13 cellular contexts compared by ENCODE assay signal in the genomic region with DNA sequence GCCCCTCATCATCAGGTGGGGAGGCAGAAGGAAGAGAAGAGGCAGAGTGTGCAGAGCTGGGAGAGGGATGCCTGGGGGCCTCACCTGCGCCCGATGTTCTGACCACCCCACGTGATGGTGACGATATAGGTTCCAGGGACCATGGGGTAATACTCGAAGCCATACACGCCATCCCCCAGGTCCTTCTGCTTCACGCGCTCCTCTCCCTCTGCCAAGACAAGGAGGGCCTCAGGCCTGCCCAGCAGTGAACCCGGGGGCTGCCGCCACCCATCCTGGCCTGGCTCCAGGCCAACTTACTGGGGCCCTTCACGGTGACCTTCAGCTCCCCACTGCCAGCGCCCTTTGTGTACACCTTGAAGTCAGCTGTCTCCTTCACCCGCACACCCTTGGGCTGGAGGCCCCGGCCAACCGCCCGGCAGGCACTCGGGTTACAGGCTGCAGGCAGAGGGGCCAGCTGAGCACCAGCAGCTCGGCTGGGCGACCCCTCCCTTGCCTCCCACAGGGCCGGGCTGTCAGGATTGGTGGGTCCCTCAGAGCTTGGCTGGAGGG. TPM values are rescaled to one million over a fixed set of nuclear protein-coding genes. Genes with fewer than 3 reads are reported as not detected.
DNase-seq lines count a peak whose midpoint lies in the region; ATAC-seq and TF ChIP-seq lines count a peak whose summit lies in the region.
"Had no signal": no experiment of that assay in that cellular context is flagged by ENCODE, and none has a peak within 500 bp of the region (broad histone marks: within the 10 kb centered on the region; RNA-seq: fewer than 3 reads in every experiment).

No MANE protein-coding gene starts in this region.

- CTCF ChIA-PET in CD4-positive, alpha-beta memory T cell (lab: Charles Lee; ENCODE audit: partially characterized antibody), result interaction anchor here (0.7 to 1.9 kb wide), 2 partner anchors 9 to 34 kb away, joined by 3 to 4 read pairs; partner anchors contain the start of gene FLNA

- H3K9me3 Mint-ChIP-seq in CD4-positive, alpha-beta memory T cell, result no peaks in the 10 kb centered on the region
- no peaks in the 10 kb centered on the region for H3K9me3 Mint-ChIP-seq in activated T-helper 1 cell treated with anti-CD3 and anti-CD28 coated beads, Interleukin-12 subunit alpha, Interleukin-12 subunit beta, Interleukin-2, Interleukin-4 antibody, amounts not matched to agents 30 ng/mL and 10 ng/mL and 1 ng/mL, durations not matched to agents 14 hours and 24 hours and 36 hours

- no peaks in the 10 kb centered on the region for H3K27me3 Mint-ChIP-seq in CD4-positive, alpha-beta memory T cell
- no peaks in the 10 kb centered on the region for H3K27me3 Mint-ChIP-seq in activated T-helper 1 cell treated with anti-CD3 and anti-CD28 coated beads, Interleukin-12 subunit alpha, Interleukin-12 subunit beta, Interleukin-2, Interleukin-4 antibody, amounts not matched to agents 30 ng/mL and 10 ng/mL and 1 ng/mL, durations not matched to agents 14 hours and 24 hours and 36 hours (ENCODE audit: insufficient read depth)

- peaks cover 1 to 55% (median 18%) of the 10 kb centered on the region in 4 donors for H3K4me1 Mint-ChIP-seq in CD4-positive, alpha-beta memory T cell
- peaks cover 5% of the 10 kb centered on the region for H3K4me1 Mint-ChIP-seq in activated T-helper 1 cell treated with anti-CD3 and anti-CD28 coated beads, Interleukin-12 subunit alpha, Interleukin-12 subunit beta, Interleukin-2, Interleukin-4 antibody, amounts not matched to agents 30 ng/mL and 10 ng/mL and 1 ng/mL, durations not matched to agents 14 hours and 24 hours and 36 hours (ENCODE audit: low read depth)
- H3K4me1 Mint-ChIP-seq: endodermal cell had no signal

- no peaks in the 10 kb centered on the region for H3K9me3 ChIP-seq in CD4-positive, alpha-beta memory T cell (ENCODE audit: control insufficient read depth in 1 of 2, low read length in 2 of 2)
- H3K9me3 ChIP-seq in psoas muscle, result no peaks in the 10 kb centered on the region
- H3K9me3 ChIP-seq: breast epithelium, gastrocnemius medialis, SJCRH30 had no signal

- TF ChIP-seq CTCF in psoas muscle (IDR thresholded peaks at IDR 0.05), result no peak

- H3K27me3 ChIP-seq in CD4-positive, alpha-beta memory T cell (ENCODE audit: insufficient read depth, low read length), result no peaks in the 10 kb centered on the region
- no peaks in the 10 kb centered on the region for H3K27me3 ChIP-seq in psoas muscle (ENCODE audit: insufficient read depth in 3 of 3, low read length in 2 of 3)
- H3K27me3 ChIP-seq: BLaER1, gastrocnemius medialis, SJCRH30 had no signal

- no peak for ATAC-seq in psoas muscle
- ATAC-seq: gastrocnemius medialis had no signal

- H3K27ac ChIP-seq in CD4-positive, alpha-beta memory T cell (ENCODE audit: low read depth, low read length), result no peak overlapping the region
- H3K27ac ChIP-seq in psoas muscle, result no peak overlapping the region
- H3K27ac ChIP-seq: BLaER1, gastrocnemius medialis, SJCRH30 had no signal

- POLR2A ChIA-PET in CD4-positive, alpha-beta memory T cell (lab: Charles Lee; ENCODE audit: partially characterized antibody), result interaction anchor here (6.8 to 10.9 kb wide), 2 partner anchors 12 to 33 kb away, joined by 69 to 245 read pairs; partner anchors contain the start of gene RPL10

- peaks cover 70% of the 10 kb centered on the region for H3K36me3 ChIP-seq in CD4-positive, alpha-beta memory T cell (ENCODE audit: insufficient read depth, low read length)
- peaks cover 0 to 30% of the 10 kb centered on the region in 2 donors for H3K36me3 ChIP-seq in psoas muscle (ENCODE audit: insufficient read depth in 1 of 2, low read depth in 1 of 2)
- H3K36me3 ChIP-seq: breast epithelium, gastrocnemius medialis had no signal

- peaks cover 69% of the 10 kb centered on the region for H3K4me1 ChIP-seq in CD4-positive, alpha-beta memory T cell (ENCODE audit: insufficient read depth, low read length)
- H3K4me1 ChIP-seq in psoas muscle, result peaks cover 3% of the 10 kb centered on the region
- H3K4me1 ChIP-seq: breast epithelium had no signal

- whole genome bisulfite sequencing in psoas muscle, 3 donors, result 66 to 72% (median 67%) methylated on average over 8 to 20 of the region's 20 CpGs

- H3K4me3 Mint-ChIP-seq in CD4-positive, alpha-beta memory T cell, result peak overlapping the region in 3 of 8 donors; percentile 5 to 32 (median 7)
- no peak overlapping the region for H3K4me3 Mint-ChIP-seq in activated T-helper 1 cell treated with anti-CD3 and anti-CD28 coated beads, Interleukin-12 subunit alpha, Interleukin-12 subunit beta, Interleukin-2, Interleukin-4 antibody, amounts not matched to agents 30 ng/mL and 10 ng/mL and 1 ng/mL, durations not matched to agents 14 hours and 24 hours and 36 hours
- H3K4me3 Mint-ChIP-seq: endodermal cell had no signal

- H3K27ac Mint-ChIP-seq in CD4-positive, alpha-beta memory T cell, result peak overlapping the region; percentile 52 to 83 (median 69)
- peak overlapping the region; percentile 61 for H3K27ac Mint-ChIP-seq in activated T-helper 1 cell treated with anti-CD3 and anti-CD28 coated beads, Interleukin-12 subunit alpha, Interleukin-12 subunit beta, Interleukin-2, Interleukin-4 antibody, amounts not matched to agents 30 ng/mL and 10 ng/mL and 1 ng/mL, durations not matched to agents 14 hours and 24 hours and 36 hours

- H3K36me3 Mint-ChIP-seq in CD4-positive, alpha-beta memory T cell, result peaks cover 14 to 41% of the 10 kb centered on the region in 2 donors
- peaks cover 23% of the 10 kb centered on the region for H3K36me3 Mint-ChIP-seq in activated T-helper 1 cell treated with anti-CD3 and anti-CD28 coated beads, Interleukin-12 subunit alpha, Interleukin-12 subunit beta, Interleukin-2, Interleukin-4 antibody, amounts not matched to agents 30 ng/mL and 10 ng/mL and 1 ng/mL, durations not matched to agents 14 hours and 24 hours and 36 hours (ENCODE audit: low read depth)

- no peak for DNase-seq in CD4-positive, alpha-beta memory T cell
- no peak for DNase-seq in activated T-helper 1 cell treated with anti-CD3 and anti-CD28 coated beads, Interleukin-12 subunit alpha, Interleukin-12 subunit beta, Interleukin-2, Interleukin-4 antibody, amounts not matched to agents 30 ng/mL and 10 ng/mL and 1 ng/mL, durations not matched to agents 14 hours and 24 hours and 36 hours (ENCODE audit: low spot score)
- DNase-seq in myocyte (ENCODE audit: low read depth), result peak; percentile 60
- DNase-seq in C1 segment of cervical spinal cord (lab: John Stamatoyannopoulos, UW), result no peak
- no peak for DNase-seq in psoas muscle
- DNase-seq in NCI-H2196 (lab: John Stamatoyannopoulos, UW; ENCODE audit: unreplicated experiment), result no peak
- DNase-seq: activated CD8-positive, alpha-beta memory T cell treated with anti-CD3 and anti-CD28 coated beads for 24 hours; endodermal cell; gastrocnemius medialis; MV-4-11 had no signal

- H3K4me3 ChIP-seq in CD4-positive, alpha-beta memory T cell (ENCODE audit: low read length in 2 of 2), result no peak overlapping the region
- no peak overlapping the region for H3K4me3 ChIP-seq in psoas muscle
- H3K4me3 ChIP-seq: BLaER1, gastrocnemius medialis, SJCRH30 had no signal

- intact Hi-C loops in CD4-positive, alpha-beta memory T cell (cut with micrococcal nuclease), result no loop called here
- intact Hi-C loops in activated T-helper 1 cell treated with anti-CD3 and anti-CD28 coated beads, Interleukin-12 subunit alpha, Interleukin-12 subunit beta, Interleukin-2, Interleukin-4 antibody, amounts not matched to agents 30 ng/mL and 10 ng/mL and 1 ng/mL, durations not matched to agents 14 hours and 24 hours and 36 hours (cut with micrococcal nuclease), result no loop called here
- intact Hi-C loops in psoas muscle (cut with DNase I), result no loop called here

RNA-seq across cellular contexts. Expression of gene FLNA, which starts 9.3 kb away (rescaled TPM):
- 100 to 1,000 TPM; 839 to 871 TPM for total RNA-seq in CD4-positive, alpha-beta memory T cell
- 100 to 1,000 TPM in 1 of 2 donors, 10 to 100 TPM in 1; 87.4 to 683 TPM for polyA plus RNA-seq in CD4-positive, alpha-beta memory T cell
- total RNA-seq in activated T-helper 1 cell treated with anti-CD3 and anti-CD28 coated beads, Interleukin-12 subunit alpha, Interleukin-12 subunit beta, Interleukin-2, Interleukin-4 antibody, amounts not matched to agents 30 ng/mL and 10 ng/mL and 1 ng/mL, durations not matched to agents 14 hours and 24 hours and 36 hours, result 854 and 873 TPM in 2 replicates
- total RNA-seq in myocyte, result 410 and 518 TPM in 2 replicates
- 1,833 TPM for polyA plus RNA-seq in myocyte (2012)
- total RNA-seq in psoas muscle, result 10 to 100 TPM; 66.9 to 92.5 (median 76.4) TPM
- polyA plus RNA-seq in psoas muscle, result 100 to 1,000 TPM in 1 of 3 donors, 10 to 100 TPM in 2; 45.7 to 106 (median 56.0) TPM

RNA-seq across cellular contexts. Expression of gene EMD, which starts 14.0 kb away (rescaled TPM):
- total RNA-seq in CD4-positive, alpha-beta memory T cell, result 10 to 100 TPM; 84.3 to 88.7 TPM
- polyA plus RNA-seq in CD4-positive, alpha-beta memory T cell, result 10 to 100 TPM; 30.3 to 38.2 TPM
- 83.3 and 85.5 TPM in 2 replicates for total RNA-seq in activated T-helper 1 cell treated with anti-CD3 and anti-CD28 coated beads, Interleukin-12 subunit alpha, Interleukin-12 subunit beta, Interleukin-2, Interleukin-4 antibody, amounts not matched to agents 30 ng/mL and 10 ng/mL and 1 ng/mL, durations not matched to agents 14 hours and 24 hours and 36 hours
- total RNA-seq in myocyte (43.2 and 53.2 TPM in 2 replicates), psoas muscle (10 to 100 TPM; 61.1 to 78.2 (median 66.5) TPM)
- 70.4 TPM for polyA plus RNA-seq in myocyte (2012)
- 100 to 1,000 TPM in 1 of 3 donors, 10 to 100 TPM in 2; 91.6 to 101 (median 94.9) TPM for polyA plus RNA-seq in psoas muscle

RNA-seq across cellular contexts. Expression of gene RPL10, which starts 33.1 kb away (rescaled TPM):
- 1,000 to 10,000 TPM; 5,157 to 5,386 TPM for total RNA-seq in CD4-positive, alpha-beta memory T cell
- polyA plus RNA-seq in CD4-positive, alpha-beta memory T cell, result 1,000 to 10,000 TPM; 4,018 to 5,740 TPM
- total RNA-seq in activated T-helper 1 cell treated with anti-CD3 and anti-CD28 coated beads, Interleukin-12 subunit alpha, Interleukin-12 subunit beta, Interleukin-2, Interleukin-4 antibody, amounts not matched to agents 30 ng/mL and 10 ng/mL and 1 ng/mL, durations not matched to agents 14 hours and 24 hours and 36 hours, result 2,208 and 2,261 TPM in 2 replicates
- total RNA-seq in myocyte (2,503 and 3,937 TPM in 2 replicates), psoas muscle (1,000 to 10,000 TPM; 1,403 to 2,633 (median 2,325) TPM)
- polyA plus RNA-seq in myocyte (2012), result 2,274 TPM
- polyA plus RNA-seq in psoas muscle, result 1,000 to 10,000 TPM; 4,938 to 5,433 (median 5,248) TPM

RNA-seq across cellular contexts. Expression of gene DNASE1L1, which starts 43.9 kb away (rescaled TPM):
- total RNA-seq in CD4-positive, alpha-beta memory T cell, result 10 to 100 TPM; 25.3 to 26.3 TPM
- polyA plus RNA-seq in CD4-positive, alpha-beta memory T cell, result 10 to 100 TPM; 14.0 to 16.2 TPM
- 12.4 and 14.5 TPM in 2 replicates for total RNA-seq in activated T-helper 1 cell treated with anti-CD3 and anti-CD28 coated beads, Interleukin-12 subunit alpha, Interleukin-12 subunit beta, Interleukin-2, Interleukin-4 antibody, amounts not matched to agents 30 ng/mL and 10 ng/mL and 1 ng/mL, durations not matched to agents 14 hours and 24 hours and 36 hours
- total RNA-seq in myocyte, result 214 and 235 TPM in 2 replicates
- 115 TPM for polyA plus RNA-seq in myocyte (2012)
- total RNA-seq in psoas muscle, result 100 to 1,000 TPM in 2 of 4 donors, 10 to 100 TPM in 2; 72.6 to 149 (median 111) TPM
- 10 to 100 TPM; 42.2 to 75.1 (median 71.1) TPM for polyA plus RNA-seq in psoas muscle

RNA-seq across cellular contexts. Expression of gene TAFAZZIN, which starts 46.2 kb away (rescaled TPM):
- total RNA-seq in CD4-positive, alpha-beta memory T cell, result 100 to 1,000 TPM; 139 to 141 TPM
- polyA plus RNA-seq in CD4-positive, alpha-beta memory T cell, result 10 to 100 TPM; 47.3 to 48.2 TPM
- total RNA-seq in activated T-helper 1 cell treated with anti-CD3 and anti-CD28 coated beads, Interleukin-12 subunit alpha, Interleukin-12 subunit beta, Interleukin-2, Interleukin-4 antibody, amounts not matched to agents 30 ng/mL and 10 ng/mL and 1 ng/mL, durations not matched to agents 14 hours and 24 hours and 36 hours, result 65.2 and 69.2 TPM in 2 replicates
- 36.1 and 41.3 TPM in 2 replicates for total RNA-seq in myocyte
- polyA plus RNA-seq in myocyte (2012), result 33.2 TPM
- 10 to 100 TPM; 17.7 to 25.5 (median 23.6) TPM for total RNA-seq in psoas muscle
- polyA plus RNA-seq in psoas muscle, result 10 to 100 TPM; 19.2 to 21.8 (median 20.7) TPM
